In the genomic region with DNA sequence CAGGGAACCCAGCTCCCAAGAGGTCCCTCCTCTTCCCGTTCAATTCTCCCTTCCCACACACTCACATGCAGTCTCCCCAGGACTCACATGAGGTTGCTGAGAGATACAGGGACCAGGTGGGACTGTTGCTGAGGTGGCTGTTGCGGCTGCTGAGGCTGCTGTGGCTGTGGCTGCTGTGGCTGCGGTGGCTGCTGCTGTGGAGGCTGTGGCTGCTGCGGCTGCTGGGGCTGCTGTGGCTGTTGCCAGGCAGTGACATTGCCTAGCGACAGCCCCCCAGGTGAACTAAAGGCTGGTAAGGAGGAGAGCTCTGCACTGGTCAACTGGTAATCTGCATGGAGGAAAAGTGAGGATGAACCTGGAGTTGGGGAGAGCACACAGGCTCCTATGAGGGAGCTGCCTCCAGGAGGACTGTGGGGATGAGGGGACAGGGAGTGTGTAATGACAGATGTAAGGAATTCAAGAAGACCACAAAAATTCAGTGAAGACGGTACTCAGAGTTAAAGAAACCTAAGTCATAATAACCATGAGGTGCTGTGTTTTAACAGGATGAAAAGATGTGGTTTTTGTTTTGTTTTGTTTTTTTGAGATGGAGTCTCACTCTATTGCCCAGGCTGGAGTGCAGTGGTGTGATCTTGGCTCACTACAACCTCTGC, we compare ENCODE assay signal across 1 cellular context.
TF ChIP-seq lines count a peak whose summit lies in the region.

No MANE protein-coding gene starts in this region.

TF ChIP-seq in GM23338, 12 proteins besides CTCF, POLR2A, EP300 and RAD21 (continued from another document):
- TF ChIP-seq, protein P1, sequence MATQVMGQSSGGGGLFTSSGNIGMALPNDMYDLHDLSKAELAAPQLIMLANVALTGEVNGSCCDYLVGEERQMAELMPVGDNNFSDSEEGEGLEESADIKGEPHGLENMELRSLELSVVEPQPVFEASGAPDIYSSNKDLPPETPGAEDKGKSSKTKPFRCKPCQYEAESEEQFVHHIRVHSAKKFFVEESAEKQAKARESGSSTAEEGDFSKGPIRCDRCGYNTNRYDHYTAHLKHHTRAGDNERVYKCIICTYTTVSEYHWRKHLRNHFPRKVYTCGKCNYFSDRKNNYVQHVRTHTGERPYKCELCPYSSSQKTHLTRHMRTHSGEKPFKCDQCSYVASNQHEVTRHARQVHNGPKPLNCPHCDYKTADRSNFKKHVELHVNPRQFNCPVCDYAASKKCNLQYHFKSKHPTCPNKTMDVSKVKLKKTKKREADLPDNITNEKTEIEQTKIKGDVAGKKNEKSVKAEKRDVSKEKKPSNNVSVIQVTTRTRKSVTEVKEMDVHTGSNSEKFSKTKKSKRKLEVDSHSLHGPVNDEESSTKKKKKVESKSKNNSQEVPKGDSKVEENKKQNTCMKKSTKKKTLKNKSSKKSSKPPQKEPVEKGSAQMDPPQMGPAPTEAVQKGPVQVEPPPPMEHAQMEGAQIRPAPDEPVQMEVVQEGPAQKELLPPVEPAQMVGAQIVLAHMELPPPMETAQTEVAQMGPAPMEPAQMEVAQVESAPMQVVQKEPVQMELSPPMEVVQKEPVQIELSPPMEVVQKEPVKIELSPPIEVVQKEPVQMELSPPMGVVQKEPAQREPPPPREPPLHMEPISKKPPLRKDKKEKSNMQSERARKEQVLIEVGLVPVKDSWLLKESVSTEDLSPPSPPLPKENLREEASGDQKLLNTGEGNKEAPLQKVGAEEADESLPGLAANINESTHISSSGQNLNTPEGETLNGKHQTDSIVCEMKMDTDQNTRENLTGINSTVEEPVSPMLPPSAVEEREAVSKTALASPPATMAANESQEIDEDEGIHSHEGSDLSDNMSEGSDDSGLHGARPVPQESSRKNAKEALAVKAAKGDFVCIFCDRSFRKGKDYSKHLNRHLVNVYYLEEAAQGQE (IDR thresholded peaks at IDR 0.05; ENCODE audit: unreplicated experiment): no peak
- TF ChIP-seq ZNF331 (CRISPR knock-in tag; IDR thresholded peaks at IDR 0.05; ENCODE audit: low read depth) (no peak), ZNF114 (CRISPR knock-in tag; IDR thresholded peaks at IDR 0.05) (no peak)
